9 cellular contexts compared by ENCODE assay signal in the genomic region with DNA sequence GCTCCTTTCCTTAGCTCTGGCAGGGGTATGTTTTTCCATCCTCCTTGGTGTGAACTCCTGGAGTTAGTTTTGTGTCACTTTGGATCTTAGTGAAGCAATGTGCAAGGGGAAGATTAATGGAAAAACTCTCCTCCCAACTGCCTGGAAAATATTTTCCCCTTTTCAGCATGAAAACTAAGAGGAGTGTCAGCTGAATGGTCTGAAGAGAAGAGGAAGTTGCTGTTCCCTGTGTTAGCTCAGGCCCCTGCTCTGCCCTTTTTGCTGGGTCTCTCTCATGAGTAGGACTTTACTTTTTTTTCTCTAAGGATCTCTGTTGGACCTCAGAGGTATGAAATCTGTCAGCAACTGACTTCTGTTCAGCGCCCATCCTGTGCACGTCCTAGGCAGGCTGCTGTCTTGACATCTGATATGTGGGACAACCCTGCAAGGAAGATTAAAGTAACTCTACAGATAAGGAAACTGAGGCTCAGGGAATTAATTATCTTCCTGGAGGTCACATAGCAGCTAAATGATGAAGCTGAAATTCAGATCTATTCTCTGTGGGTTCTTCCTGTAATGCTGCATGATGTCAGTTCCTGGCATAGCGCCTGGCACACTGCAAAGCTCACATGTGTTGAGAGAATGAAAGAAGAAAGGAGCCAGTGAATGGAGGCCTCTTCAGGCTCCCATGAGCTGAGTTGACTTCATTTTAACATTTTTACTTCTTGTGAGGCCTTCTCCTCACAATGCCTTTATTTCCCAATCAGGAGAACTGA.
DNase-seq lines count a peak whose midpoint lies in the region; ATAC-seq and TF ChIP-seq lines count a peak whose summit lies in the region.
"Had no signal": no experiment of that assay in that cellular context is flagged by ENCODE, and none has a peak within 500 bp of the region (broad histone marks: within the 10 kb centered on the region; RNA-seq: fewer than 3 reads in every experiment).

No MANE protein-coding gene starts in this region.

- in situ Hi-C loops in astrocyte of the spinal cord (cut with HindIII; ENCODE audit: low sequenced_read_pairs), result no loop called here

- peak; percentile 62 for DNase-seq in DMS 273 (lab: John Stamatoyannopoulos, UW; ENCODE audit: unreplicated experiment)
- no peak for DNase-seq in DMS 273 treated with DMSO at 0.1 percent for 48 hours (lab: John Stamatoyannopoulos, UW)
- DNase-seq in astrocyte of the spinal cord (ENCODE audit: low read depth, low spot score), result peak; percentile 92
- peak; percentile 60 for DNase-seq in kidney glomerular epithelial cell (lab: John Stamatoyannopoulos, UW)
- no peak for DNase-seq in NCI-H2081 treated with DMSO at 0.1 percent for 48 hours (lab: John Stamatoyannopoulos, UW)
- no peak for DNase-seq in stimulated activated CD4-positive, alpha-beta T cell treated with anti-CD3 and anti-CD28 coated beads, Interleukin-2, amount 100 ng/mL, for 48 hours

- no peak for TF ChIP-seq CTCF in astrocyte of the spinal cord (IDR thresholded peaks at IDR 0.05; ENCODE audit: low read depth, low read length)

- H3K4me3 ChIP-seq in astrocyte of the spinal cord (ENCODE audit: low read depth, low read length), result no peak overlapping the region

- H3K27ac ChIP-seq in temporal lobe (ENCODE audit: low read depth, low read length), result peak overlapping the region; percentile 97
- H3K27ac ChIP-seq: 22Rv1 had no signal

- no peak for ATAC-seq in GM21528 (IDR thresholded peaks at IDR 0.05; ENCODE audit: low FRiP score, unreplicated experiment)

Comparison
In these comparisons a context has a peak if more than half of its experiments do, and no peak if none do; other contexts are left out.
1. DNase-seq: peak in DMS 273 (single experiment), astrocyte of the spinal cord (single experiment) and kidney glomerular epithelial cell (single experiment); none in DMS 273 treated with DMSO at 0.1 percent for 48 hours (single experiment), NCI-H2081 treated with DMSO at 0.1 percent for 48 hours (single experiment) and stimulated activated CD4-positive, alpha-beta T cell treated with anti-CD3 and anti-CD28 coated beads, Interleukin-2, amount 100 ng/mL, for 48 hours (0 of 2).